Comparison of ENCODE assay signal across 11 cellular contexts in genomic region chr10:12405342-12406320, GRCh38. TPM values are rescaled to one million over a fixed set of nuclear protein-coding genes. Genes with fewer than 3 reads are reported as not detected.
DNase-seq lines count a peak whose midpoint lies in the region; ATAC-seq and TF ChIP-seq lines count a peak whose summit lies in the region.
"Had no signal": no experiment of that assay in that cellular context is flagged by ENCODE, and none has a peak within 500 bp of the region (broad histone marks: within the 10 kb centered on the region; RNA-seq: fewer than 3 reads in every experiment).

No MANE protein-coding gene starts in this region.

- CTCF ChIA-PET in Panc1 (lab: Charles Lee): interaction anchor here (0.6 kb wide), 1 partner anchor 61 kb away, joined by 3 read pairs; no protein-coding TSS in a partner anchor

- no TSS peak for BruUV-seq in Panc1 (replicated peaks; lab: Mats Ljungman, UMichigan)

- TF ChIP-seq POLR2A in upper lobe of left lung (IDR thresholded peaks at IDR 0.05): no peak

- TF ChIP-seq CTCF in Panc1 (IDR thresholded peaks at IDR 0.05) (no peak), upper lobe of left lung (IDR thresholded peaks at IDR 0.05) (no peak)

- H3K4me3 ChIP-seq in Panc1 (ENCODE audit: low read depth in 2 of 2, low read length in 2 of 2) (no peak overlapping the region), upper lobe of left lung (no peak overlapping the region)
- H3K4me3 ChIP-seq: uterus had no signal

- 64 to 77% methylated on average over 23 to 24 of the region's 24 CpGs for WGBS in upper lobe of left lung, 2 donors

- ATAC-seq in Panc1 (no peak; the same call in 1 of the 2 replicates), left ventricle myocardium superior (peak; percentile 50), upper lobe of left lung (ENCODE audit: low FRiP score in 2 of 2) (peak; percentile 38 to 61), HG03520 (IDR thresholded peaks at IDR 0.05; ENCODE audit: unreplicated experiment) (no peak)

- H3K27ac ChIP-seq in Panc1 (ENCODE audit: low read length) (no peak overlapping the region), upper lobe of left lung (no peak overlapping the region)
- H3K27ac ChIP-seq: uterus had no signal

- in situ Hi-C loops in Panc1 (cut with HindIII; ENCODE audit: low pct_unique_long_range_greater_than_20kb, low sequenced_read_pairs): no loop called here

- H3K27me3 ChIP-seq in Panc1 (ENCODE audit: control insufficient read depth, insufficient read depth, low read length): no peaks in the 10 kb centered on the region
- no peaks in the 10 kb centered on the region for H3K27me3 ChIP-seq in upper lobe of left lung
- H3K27me3 ChIP-seq: uterus had no signal

- intact Hi-C loops in Panc1 (cut with micrococcal nuclease; ENCODE audit: unreplicated experiment): no loop called here
- intact Hi-C loops in left ventricle myocardium superior (cut with micrococcal nuclease): no loop called here

- H3K9me3 ChIP-seq in Panc1 (ENCODE audit: control insufficient read depth, insufficient read depth, low read depth, low read length) (no peaks in the 10 kb centered on the region), upper lobe of left lung (no peaks in the 10 kb centered on the region)
- H3K9me3 ChIP-seq: uterus had no signal

- peak in 1 of 4 donors; percentile 50 for TF ChIP-seq EP300 in upper lobe of left lung (IDR thresholded peaks at IDR 0.05)

- POLR2A ChIA-PET in Panc1 (lab: Charles Lee): interaction anchor here (0.5 kb wide), 1 partner anchor 121 kb away, joined by 3 read pairs; no protein-coding TSS in a partner anchor

- DNase-seq in activated CD8-positive, alpha-beta memory T cell treated with anti-CD3 and anti-CD28 coated beads, Interleukin-2, amount 50 U/mL, for 48 hours: peak; percentile 29
- DNase-seq in activated CD8-positive, alpha-beta memory T cell treated with anti-CD3 and anti-CD28 coated beads, Interleukin-2, amount 50 U/mL, for 4 hours: no peak
- DNase-seq in Panc1 (ENCODE audit: low read depth, low spot score) (peak; percentile 15), left ventricle myocardium superior (no peak), upper lobe of left lung (no peak), SIG-M5 (lab: John Stamatoyannopoulos, UW) (no peak), LoVo (ENCODE audit: low spot score) (no peak)
- DNase-seq: activated effector memory CD4-positive, alpha-beta T cell treated with anti-CD3 and anti-CD28 coated beads, Interleukin-2, amount 50 U/mL, for 16 hours; uterus had no signal

- H3K36me3 ChIP-seq in Panc1 (ENCODE audit: control insufficient read depth, insufficient read depth, low read length) (no peaks in the 10 kb centered on the region), upper lobe of left lung (no peaks in the 10 kb centered on the region)
- H3K36me3 ChIP-seq: uterus had no signal

- H3K4me1 ChIP-seq in Panc1 (ENCODE audit: control insufficient read depth, insufficient read depth, low read length): no peaks in the 10 kb centered on the region; the same call in 1 of the 2 replicates
- H3K4me1 ChIP-seq in upper lobe of left lung: peaks cover 0 to 12% (median 0%) of the 10 kb centered on the region in 4 donors
- H3K4me1 ChIP-seq: uterus had no signal

RNA-seq across cellular contexts. Expression of gene CAMK1D, which starts 56.3 kb away (rescaled TPM):
- total RNA-seq in Panc1 (2021; ENCODE audit: unreplicated experiment) (5.7 TPM), left ventricle myocardium superior (8.9 TPM), upper lobe of left lung (10 to 100 TPM in 5 of 6 donors, 1 to 10 TPM in 1; 6.2 to 29.2 (median 19.0) TPM)
- polyA plus RNA-seq in Panc1 (2012; ENCODE audit: insufficient read length): 4.7 TPM
- total RNA-seq: RPMI7951 had no signal

Comparison
In these comparisons a context has a peak if more than half of its experiments do, and no peak if none do; other contexts are left out.
1. DNase-seq: peak in activated CD8-positive, alpha-beta memory T cell treated with anti-CD3 and anti-CD28 coated beads, Interleukin-2, amount 50 U/mL, for 48 hours (single experiment) and Panc1 (single experiment); none in activated CD8-positive, alpha-beta memory T cell treated with anti-CD3 and anti-CD28 coated beads, Interleukin-2, amount 50 U/mL, for 4 hours (single experiment), left ventricle myocardium superior (single experiment), upper lobe of left lung (0 of 2), SIG-M5 (single experiment) and LoVo (single experiment).
2. ATAC-seq: peak in left ventricle myocardium superior (single experiment) and upper lobe of left lung (2 of 2); none in Panc1 (single experiment) and HG03520 (single experiment).